10 cellular contexts compared by ENCODE assay signal in genomic region chr9:136927343-136928261, GRCh38. TPM values are rescaled to one million over a fixed set of nuclear protein-coding genes. Genes with fewer than 3 reads are reported as not detected.
A peak's percentile ranks its signal among the peaks of the same experiment; 100 is the strongest.
DNase-seq lines count a peak whose midpoint lies in the region; ATAC-seq, FAIRE-seq and TF ChIP-seq lines count a peak whose summit lies in the region.
"Had no signal": no experiment of that assay in that cellular context is flagged by ENCODE, and none has a peak within 500 bp of the region (broad histone marks: within the 10 kb centered on the region; RNA-seq: fewer than 3 reads in every experiment).

No MANE protein-coding gene starts in this region.

- H3K79me2 ChIP-seq in GM12878 (ENCODE audit: control insufficient read depth, insufficient read depth, low read length), result no peaks in the 10 kb centered on the region

- H3K27me3 ChIP-seq in GM12878 (replicated peaks in 1 of 2; ENCODE audit: control insufficient read depth in 2 of 2, insufficient read depth in 2 of 2, low read length in 1 of 2), result no peaks in the 10 kb centered on the region
- no peaks in the 10 kb centered on the region for H3K27me3 ChIP-seq in naive thymus-derived CD4-positive, alpha-beta T cell (ENCODE audit: control insufficient read depth in 2 of 2, insufficient read depth in 2 of 2, low read length in 2 of 2)

- DNase-seq in T-helper 1 cell (no peak), GM12878 (ENCODE audit: low read depth, low spot score) (no peak), Ammon's horn (ENCODE audit: low spot score) (no peak)
- DNase-seq in naive thymus-derived CD4-positive, alpha-beta T cell, result no peak
- no peak for DNase-seq in stimulated activated CD8-positive, alpha-beta memory T cell treated with anti-CD3 and anti-CD28 coated beads, Interleukin-4, amount 100 ng/mL, for 48 hours
- DNase-seq: DMS53, Karpas-422, T1000 had no signal

- TF ChIP-seq POLR2A in GM12878 (IDR thresholded peaks at IDR 0.05; ENCODE audit: low read depth, low read length), result peak; percentile 33; the same call in 1 of the 2 replicates

- peaks cover 16 to 18% of the 10 kb centered on the region in 2 experiments for H3K36me3 ChIP-seq in GM12878 (ENCODE audit: control insufficient read depth in 2 of 2, insufficient read depth in 2 of 2, low read length in 1 of 2)
- H3K36me3 ChIP-seq in naive thymus-derived CD4-positive, alpha-beta T cell (ENCODE audit: control insufficient read depth in 2 of 3, insufficient read depth in 3 of 3, low read length in 3 of 3), result peaks cover 0 to 40% (median 3%) of the 10 kb centered on the region in 3 experiments

- H3K9ac ChIP-seq in GM12878 (ENCODE audit: control insufficient read depth, insufficient read depth, low read length), result no peak overlapping the region

- TF ChIP-seq RAD21 in GM12878 (IDR thresholded peaks at IDR 0.05; ENCODE audit: insufficient read depth, low read depth, low read length), result no peak

- no peak overlapping the region for H2AFZ ChIP-seq in GM12878 (ENCODE audit: control insufficient read depth, low read depth, low read length)

- no peak overlapping the region for H3K27ac ChIP-seq in GM12878 (ENCODE audit: control insufficient read depth, insufficient read depth)
- peak overlapping the region; percentile 14 for H3K27ac ChIP-seq in naive thymus-derived CD4-positive, alpha-beta T cell (ENCODE audit: low read depth, low read length)

- H3K36me3 Mint-ChIP-seq in T-helper 1 cell treated with Interleukin-12 subunit alpha and Interleukin-12 subunit beta and Interleukin-4 antibody, amounts not matched to agents 30 μg/mL and 1 μg/mL, for 36 hours (ENCODE audit: low read depth), result peaks cover 37% of the 10 kb centered on the region
- peaks cover 0 to 25% (median 6%) of the 10 kb centered on the region in 5 donors for H3K36me3 Mint-ChIP-seq in naive thymus-derived CD4-positive, alpha-beta T cell

- CTCF ChIA-PET in GM12878 (lab: Yijun Ruan, JAX), result interaction anchor here (0.7 to 0.9 kb wide), 2 partner anchors 9 to 88 kb away, joined by 3 read pairs; no protein-coding TSS in a partner anchor
- CTCF ChIA-PET in naive thymus-derived CD4-positive, alpha-beta T cell (lab: Charles Lee), result no interaction called here

- TSS peak; percentile 51 for BruUV-seq in GM12878 (replicated peaks; lab: Mats Ljungman, UMichigan)

- no peaks in the 10 kb centered on the region for H3K9me3 Mint-ChIP-seq in T-helper 1 cell treated with Interleukin-12 subunit alpha and Interleukin-12 subunit beta and Interleukin-4 antibody, amounts not matched to agents 30 μg/mL and 1 μg/mL, for 36 hours
- no peaks in the 10 kb centered on the region for H3K9me3 Mint-ChIP-seq in naive thymus-derived CD4-positive, alpha-beta T cell

- no peak for TF ChIP-seq CTCF in GM12878 (IDR thresholded peaks at IDR 0.05 in 2 of 3, conservative IDR thresholded peaks at IDR 0.05 in 1 of 3; ENCODE audit: control insufficient read depth in 2 of 3, extremely low read depth in 1 of 3, insufficient read depth in 1 of 3, low read depth in 3 of 3, low read length in 3 of 3)

- no peak for TF ChIP-seq EP300 in GM12878 (IDR thresholded peaks at IDR 0.05; ENCODE audit: borderline replicate concordance in 1 of 2, control insufficient read depth in 1 of 2, low read depth in 2 of 2, low read length in 2 of 2)

- POLR2A ChIA-PET in GM12878 (lab: Charles Lee), result no interaction called here
- POLR2A ChIA-PET in naive thymus-derived CD4-positive, alpha-beta T cell (lab: Charles Lee), result no interaction called here

- no peak overlapping the region for H3K4me3 Mint-ChIP-seq in T-helper 1 cell treated with Interleukin-12 subunit alpha and Interleukin-12 subunit beta and Interleukin-4 antibody, amounts not matched to agents 30 μg/mL and 1 μg/mL, for 36 hours
- no peak overlapping the region for H3K4me3 Mint-ChIP-seq in naive thymus-derived CD4-positive, alpha-beta T cell

- FAIRE-seq in GM12878 (lab: Jason Lieb, UNC), result no peak
- FAIRE-seq: A204.1 had no signal

- RAD21 ChIA-PET in GM12878 (lab: Charles Lee; ENCODE audit: unreplicated experiment), result no interaction called here

- SMC1A ChIA-PET in GM12878 (lab: Charles Lee; ENCODE audit: uncharacterized antibody, unreplicated experiment), result no interaction called here

- ATAC-seq in GM12878, result no peak
- no peak for ATAC-seq in naive thymus-derived CD4-positive, alpha-beta T cell

- 76% methylated on average over 18 of the region's 23 CpGs for WGBS in GM12878 (ENCODE audit: insufficient coverage, insufficient replicate concordance, low lambda C conversion rate, missing lambda C conversion rate)

- intact Hi-C loops in GM12878 (cut with micrococcal nuclease; ENCODE audit: unreplicated experiment), result no loop called here
- intact Hi-C loops in naive thymus-derived CD4-positive, alpha-beta T cell (cut with micrococcal nuclease), result no loop called here

- no peaks in the 10 kb centered on the region for H3K27me3 Mint-ChIP-seq in T-helper 1 cell treated with Interleukin-12 subunit alpha and Interleukin-12 subunit beta and Interleukin-4 antibody, amounts not matched to agents 30 μg/mL and 1 μg/mL, for 36 hours (ENCODE audit: low read depth)
- no peaks in the 10 kb centered on the region for H3K27me3 Mint-ChIP-seq in naive thymus-derived CD4-positive, alpha-beta T cell

- H3K4me1 ChIP-seq in GM12878 (ENCODE audit: control insufficient read depth, insufficient read depth, low read length), result no peaks in the 10 kb centered on the region
- no peaks in the 10 kb centered on the region for H3K4me1 ChIP-seq in naive thymus-derived CD4-positive, alpha-beta T cell (ENCODE audit: control insufficient read depth in 2 of 2, insufficient read depth in 2 of 2, low read length in 2 of 2)

- in situ Hi-C loops in GM12878 (cut with MboI), result no loop called here

- H3K4me3 ChIP-seq in GM12878, result no peak overlapping the region
- no peak overlapping the region for H3K4me3 ChIP-seq in naive thymus-derived CD4-positive, alpha-beta T cell (ENCODE audit: low read length)

- no peaks in the 10 kb centered on the region for H4K20me1 ChIP-seq in GM12878 (ENCODE audit: control insufficient read depth, insufficient read depth)

- peaks cover 10% of the 10 kb centered on the region for H3K4me1 Mint-ChIP-seq in T-helper 1 cell treated with Interleukin-12 subunit alpha and Interleukin-12 subunit beta and Interleukin-4 antibody, amounts not matched to agents 30 μg/mL and 1 μg/mL, for 36 hours (ENCODE audit: low read depth)
- peaks cover 0 to 13% (median 6%) of the 10 kb centered on the region in 7 donors for H3K4me1 Mint-ChIP-seq in naive thymus-derived CD4-positive, alpha-beta T cell

- H3K4me2 ChIP-seq in GM12878 (ENCODE audit: control insufficient read depth, insufficient read depth), result no peak overlapping the region

- peak overlapping the region; percentile 28 for H3K27ac Mint-ChIP-seq in T-helper 1 cell treated with Interleukin-12 subunit alpha and Interleukin-12 subunit beta and Interleukin-4 antibody, amounts not matched to agents 30 μg/mL and 1 μg/mL, for 36 hours
- H3K27ac Mint-ChIP-seq in naive thymus-derived CD4-positive, alpha-beta T cell, result peak overlapping the region in 7 of 9 donors; percentile 5 to 67 (median 63)

- no peaks in the 10 kb centered on the region for H3K9me3 ChIP-seq in GM12878 (replicated peaks; ENCODE audit: control insufficient read depth, insufficient read depth, low read length)
- no peaks in the 10 kb centered on the region for H3K9me3 ChIP-seq in naive thymus-derived CD4-positive, alpha-beta T cell (ENCODE audit: control insufficient read depth in 2 of 3, low read length in 3 of 3)

RNA-seq across cellular contexts. Expression of gene FBXW5, which starts 16.9 kb away (rescaled TPM):
- 60.6 and 82.0 TPM in 2 replicates for total RNA-seq in GM12878 (2013; cell fraction: nucleolus; rRNA removed)
- total RNA-seq in GM12878 (2014; rRNA removed) (84.3 and 97.3 TPM in 2 replicates), GM12878 (2014; rRNA removed; fragmentation: Illumina TruSeq; extraction: Trizol) (11.7 and 15.5 TPM in 2 replicates), GM12878 (2021) (70.4 and 73.0 TPM in 2 replicates)
- 15.5 TPM for polyA plus RNA-seq in GM12878 (2011; ENCODE audit: low read depth)
- polyA plus RNA-seq in GM12878 (2011; rRNA removed) (10.6 and 29.8 TPM in 2 replicates), GM12878 (2014; fragmentation: Illumina TruSeq; extraction: Trizol) (0.68 and 5.0 TPM in 2 replicates), GM12878 (2014; fragmentation: Nextera tagmentation; extraction: Ambion mirVana) (1 to 10 TPM in 1 of 2 experiments, under 1 TPM in 1; 0.21 to 1.4 TPM), GM12878 (2014; rRNA removed) (67.3 and 79.6 TPM in 2 replicates), GM12878 (2016; fragmentation: Nextera tagmentation; extraction: Ambion mirVana) (10 to 100 TPM; 59.2 to 63.4 TPM)
- polyA plus RNA-seq in GM12878 (2011; cell fraction: cytosol; rRNA removed), result 60.0 and 119 TPM in 2 replicates
- polyA plus RNA-seq in GM12878 (2011; cell fraction: nucleus; rRNA removed), result 295 and 360 TPM in 2 replicates
- 45.0 and 50.4 TPM in 2 replicates for polyA plus RNA-seq in GM12878 (2012)
- 42.2 and 81.4 TPM in 2 replicates for polyA minus RNA-seq in GM12878 (2011; rRNA and poly(A)+ RNA removed)
- polyA minus RNA-seq in GM12878 (2011; cell fraction: cytosol; rRNA and poly(A)+ RNA removed), result 67.9 and 75.6 TPM in 2 replicates
- polyA minus RNA-seq in GM12878 (2011; cell fraction: nucleus; rRNA and poly(A)+ RNA removed), result 52.3 and 85.2 TPM in 2 replicates
- total RNA-seq in naive thymus-derived CD4-positive, alpha-beta T cell, result 100 to 1,000 TPM in 1 of 5 experiments, 10 to 100 TPM in 4; 54.3 to 105 (median 94.5) TPM
- 100 to 1,000 TPM in 1 of 2 donors, 10 to 100 TPM in 1; 59.1 to 113 TPM for polyA plus RNA-seq in naive thymus-derived CD4-positive, alpha-beta T cell

RNA-seq across cellular contexts. Expression of gene C8G, which starts 17.4 kb away (rescaled TPM):
- not detected in 2 replicates for total RNA-seq in GM12878 (2013; cell fraction: nucleolus; rRNA removed)
- not detected in 2 replicates for total RNA-seq in GM12878 (2014; rRNA removed)
- total RNA-seq in GM12878 (2014; rRNA removed; fragmentation: Illumina TruSeq; extraction: Trizol), result not detected in 2 replicates
- 0.64 and 0.69 TPM in 2 replicates for total RNA-seq in GM12878 (2021)
- polyA plus RNA-seq in GM12878 (2011; ENCODE audit: low read depth), result not detected
- polyA plus RNA-seq in GM12878 (2011; rRNA removed), result not detected in 2 replicates
- polyA plus RNA-seq in GM12878 (2011; cell fraction: cytosol; rRNA removed), result 0.23 TPM in 1 of 2 replicates, not detected in the other
- polyA plus RNA-seq in GM12878 (2011; cell fraction: nucleus; rRNA removed), result 1.4 and 2.9 TPM in 2 replicates
- polyA plus RNA-seq in GM12878 (2012), result 1.4 TPM in 1 of 2 replicates, not detected in the other
- polyA plus RNA-seq in GM12878 (2014; fragmentation: Illumina TruSeq; extraction: Trizol), result not detected in 2 replicates
- not detected for polyA plus RNA-seq in GM12878 (2014; fragmentation: Nextera tagmentation; extraction: Ambion mirVana)
- polyA plus RNA-seq in GM12878 (2014; rRNA removed), result 0.26 and 1.5 TPM in 2 replicates
- polyA plus RNA-seq in GM12878 (2016; fragmentation: Nextera tagmentation; extraction: Ambion mirVana), result under 1 TPM in 1 of 2 experiments, not detected in 1; 0.50 TPM
- polyA minus RNA-seq in GM12878 (2011; rRNA and poly(A)+ RNA removed), result not detected in 2 replicates
- polyA minus RNA-seq in GM12878 (2011; cell fraction: cytosol; rRNA and poly(A)+ RNA removed), result not detected in 2 replicates
- polyA minus RNA-seq in GM12878 (2011; cell fraction: nucleus; rRNA and poly(A)+ RNA removed), result 1.1 TPM in 1 of 2 replicates, not detected in the other
- 1 to 10 TPM in 3 of 5 experiments, under 1 TPM in 2; 0.77 to 3.6 (median 1.4) TPM for total RNA-seq in naive thymus-derived CD4-positive, alpha-beta T cell
- not detected for polyA plus RNA-seq in naive thymus-derived CD4-positive, alpha-beta T cell

RNA-seq across cellular contexts. Expression of gene LCN12, which starts 24.5 kb away (rescaled TPM):
- 1.1 and 2.4 TPM in 2 replicates for total RNA-seq in GM12878 (2013; cell fraction: nucleolus; rRNA removed)
- total RNA-seq in GM12878 (2014; rRNA removed), result 0.40 TPM in 1 of 2 replicates, not detected in the other
- not detected in 2 replicates for total RNA-seq in GM12878 (2014; rRNA removed; fragmentation: Illumina TruSeq; extraction: Trizol)
- 0.64 TPM in 1 of 2 replicates, not detected in the other for total RNA-seq in GM12878 (2021)
- polyA plus RNA-seq in GM12878 (2011; ENCODE audit: low read depth), result not detected
- polyA plus RNA-seq in GM12878 (2011; rRNA removed), result 0.20 and 0.48 TPM in 2 replicates
- polyA plus RNA-seq in GM12878 (2011; cell fraction: cytosol; rRNA removed), result 0.07 and 0.42 TPM in 2 replicates
- 11.8 and 13.0 TPM in 2 replicates for polyA plus RNA-seq in GM12878 (2011; cell fraction: nucleus; rRNA removed)
- polyA plus RNA-seq in GM12878 (2012), result 0.72 and 0.74 TPM in 2 replicates
- polyA plus RNA-seq in GM12878 (2014; fragmentation: Illumina TruSeq; extraction: Trizol), result 0.25 TPM in 1 of 2 replicates, not detected in the other
- polyA plus RNA-seq in GM12878 (2014; fragmentation: Nextera tagmentation; extraction: Ambion mirVana), result not detected
- polyA plus RNA-seq in GM12878 (2014; rRNA removed), result 0.06 and 0.41 TPM in 2 replicates
- polyA plus RNA-seq in GM12878 (2016; fragmentation: Nextera tagmentation; extraction: Ambion mirVana), result under 1 TPM; 0.33 to 0.44 TPM
- polyA minus RNA-seq in GM12878 (2011; rRNA and poly(A)+ RNA removed), result 0.22 and 0.26 TPM in 2 replicates
- polyA minus RNA-seq in GM12878 (2011; cell fraction: cytosol; rRNA and poly(A)+ RNA removed), result not detected in 2 replicates
- 1.2 and 2.8 TPM in 2 replicates for polyA minus RNA-seq in GM12878 (2011; cell fraction: nucleus; rRNA and poly(A)+ RNA removed)
- 1 to 10 TPM in 4 of 5 experiments, under 1 TPM in 1; 0.89 to 4.9 (median 2.6) TPM for total RNA-seq in naive thymus-derived CD4-positive, alpha-beta T cell
- polyA plus RNA-seq in naive thymus-derived CD4-positive, alpha-beta T cell, result not detected

RNA-seq across cellular contexts. Expression of gene TRAF2, which starts 41.3 kb away (rescaled TPM):
- total RNA-seq in GM12878 (2013; cell fraction: nucleolus; rRNA removed), result 38.1 and 39.7 TPM in 2 replicates
- total RNA-seq in GM12878 (2014; rRNA removed) (15.8 and 16.8 TPM in 2 replicates), GM12878 (2014; rRNA removed; fragmentation: Illumina TruSeq; extraction: Trizol) (12.3 and 13.2 TPM in 2 replicates), GM12878 (2021) (31.0 and 33.5 TPM in 2 replicates)
- polyA plus RNA-seq in GM12878 (2011; ENCODE audit: low read depth), result 5.8 TPM
- polyA plus RNA-seq in GM12878 (2011; rRNA removed) (10.5 and 21.6 TPM in 2 replicates), GM12878 (2014; fragmentation: Illumina TruSeq; extraction: Trizol) (1.9 and 10.0 TPM in 2 replicates), GM12878 (2014; fragmentation: Nextera tagmentation; extraction: Ambion mirVana) (1 to 10 TPM in 1 of 2 experiments, under 1 TPM in 1; 0.34 to 1.1 TPM), GM12878 (2014; rRNA removed) (28.1 and 29.4 TPM in 2 replicates), GM12878 (2016; fragmentation: Nextera tagmentation; extraction: Ambion mirVana) (10 to 100 TPM; 39.3 to 39.5 TPM)
- polyA plus RNA-seq in GM12878 (2011; cell fraction: cytosol; rRNA removed), result 27.2 and 41.1 TPM in 2 replicates
- 41.5 and 49.9 TPM in 2 replicates for polyA plus RNA-seq in GM12878 (2011; cell fraction: nucleus; rRNA removed)
- 13.9 and 17.4 TPM in 2 replicates for polyA plus RNA-seq in GM12878 (2012)
- polyA minus RNA-seq in GM12878 (2011; rRNA and poly(A)+ RNA removed), result 17.8 and 29.4 TPM in 2 replicates
- 10.8 and 15.8 TPM in 2 replicates for polyA minus RNA-seq in GM12878 (2011; cell fraction: cytosol; rRNA and poly(A)+ RNA removed)
- 31.7 and 38.1 TPM in 2 replicates for polyA minus RNA-seq in GM12878 (2011; cell fraction: nucleus; rRNA and poly(A)+ RNA removed)
- 10 to 100 TPM; 14.6 to 72.8 (median 29.6) TPM for total RNA-seq in naive thymus-derived CD4-positive, alpha-beta T cell
- polyA plus RNA-seq in naive thymus-derived CD4-positive, alpha-beta T cell, result 10 to 100 TPM; 11.9 to 29.1 TPM

RNA-seq across cellular contexts. Expression of gene PTGDS, which starts 49.7 kb away (rescaled TPM):
- total RNA-seq in GM12878 (2013; cell fraction: nucleolus; rRNA removed), result not detected in 2 replicates
- not detected in 2 replicates for total RNA-seq in GM12878 (2014; rRNA removed)
- total RNA-seq in GM12878 (2014; rRNA removed; fragmentation: Illumina TruSeq; extraction: Trizol), result not detected in 2 replicates
- total RNA-seq in GM12878 (2021), result not detected in 2 replicates
- polyA plus RNA-seq in GM12878 (2011; ENCODE audit: low read depth), result not detected
- not detected in 2 replicates for polyA plus RNA-seq in GM12878 (2011; rRNA removed)
- not detected in 2 replicates for polyA plus RNA-seq in GM12878 (2011; cell fraction: cytosol; rRNA removed)
- polyA plus RNA-seq in GM12878 (2011; cell fraction: nucleus; rRNA removed), result not detected in 2 replicates
- polyA plus RNA-seq in GM12878 (2012), result not detected in 2 replicates
- polyA plus RNA-seq in GM12878 (2014; fragmentation: Illumina TruSeq; extraction: Trizol), result not detected in 2 replicates
- not detected for polyA plus RNA-seq in GM12878 (2014; fragmentation: Nextera tagmentation; extraction: Ambion mirVana)
- not detected in 2 replicates for polyA plus RNA-seq in GM12878 (2014; rRNA removed)
- polyA plus RNA-seq in GM12878 (2016; fragmentation: Nextera tagmentation; extraction: Ambion mirVana), result not detected
- not detected in 2 replicates for polyA minus RNA-seq in GM12878 (2011; rRNA and poly(A)+ RNA removed)
- polyA minus RNA-seq in GM12878 (2011; cell fraction: cytosol; rRNA and poly(A)+ RNA removed), result not detected in 2 replicates
- polyA minus RNA-seq in GM12878 (2011; cell fraction: nucleus; rRNA and poly(A)+ RNA removed), result not detected in 2 replicates
- total RNA-seq in naive thymus-derived CD4-positive, alpha-beta T cell, result 10 to 100 TPM in 1 of 5 experiments, 1 to 10 TPM in 3, under 1 TPM in 1; 0.97 to 68.7 (median 4.3) TPM
- not detected for polyA plus RNA-seq in naive thymus-derived CD4-positive, alpha-beta T cell
